In genomic region chr3:126402666-126403302, GRCh38 we compare ENCODE assay signal across 20 cellular contexts. TPM values are rescaled to one million over a fixed set of nuclear protein-coding genes. Genes with fewer than 3 reads are reported as not detected.
DNase-seq lines count a peak whose midpoint lies in the region; TF ChIP-seq lines count a peak whose summit lies in the region.
"Had no signal": no experiment of that assay in that cellular context is flagged by ENCODE, and none has a peak within 500 bp of the region (broad histone marks: within the 10 kb centered on the region; RNA-seq: fewer than 3 reads in every experiment).

No MANE protein-coding gene starts in this region.

- H3K14ac ChIP-seq in neuronal stem cell (ENCODE audit: low read length) = no peak overlapping the region

- H2BK12ac ChIP-seq in neuronal stem cell (ENCODE audit: low read length) = no peak overlapping the region

- in situ Hi-C loops in G401 (cut with HindIII; ENCODE audit: low sequenced_read_pairs) = no loop called here

- H3K27ac ChIP-seq in neuronal stem cell (replicated peaks; ENCODE audit: low read length) (no peak overlapping the region), spleen (no peak overlapping the region)
- H3K27ac ChIP-seq: 22Rv1, A549, C4-2B had no signal

- H2BK5ac ChIP-seq in neuronal stem cell (ENCODE audit: low read length) = no peak overlapping the region

- TF ChIP-seq POLR2A in spleen (IDR thresholded peaks at IDR 0.05) = no peak

- H3K4me2 ChIP-seq in neuronal stem cell (ENCODE audit: insufficient read depth, low read length, poor library complexity, severe bottlenecking) = no peak overlapping the region
- H3K4me2 ChIP-seq: A549 had no signal

- no peak overlapping the region for H3K4me3 ChIP-seq in NT2/D1 (ENCODE audit: insufficient read length, low read depth)
- H3K4me3 ChIP-seq in neuronal stem cell (ENCODE audit: low read length in 2 of 2) = no peak overlapping the region
- H3K4me3 ChIP-seq in spleen = no peak overlapping the region
- no peak overlapping the region for H3K4me3 ChIP-seq in foreskin fibroblast (ENCODE audit: low read depth in 1 of 2, low read length in 2 of 2)
- H3K4me3 ChIP-seq: A549 had no signal

- no peak overlapping the region for H4K8ac ChIP-seq in neuronal stem cell (ENCODE audit: low read depth, low read length)

- H3K4me1 ChIP-seq in NT2/D1 (ENCODE audit: insufficient read depth, insufficient read length) = peaks cover 12% of the 10 kb centered on the region
- peaks cover 0 to 14% of the 10 kb centered on the region in 2 donors for H3K4me1 ChIP-seq in neuronal stem cell (ENCODE audit: control insufficient read depth in 2 of 2, insufficient read depth in 1 of 2, low read depth in 1 of 2, low read length in 2 of 2)
- no peaks in the 10 kb centered on the region for H3K4me1 ChIP-seq in spleen
- H3K4me1 ChIP-seq: A549 had no signal

- peak overlapping the region; percentile 20 for H2AK5ac ChIP-seq in neuronal stem cell (ENCODE audit: low read depth, low read length)

- intact Hi-C loops in spleen (cut with DNase I; ENCODE audit: low total_unique reads) = no loop called here

- DNase-seq in NCI-H82 (lab: John Stamatoyannopoulos, UW) (peak; percentile 28), NCI-H82 treated with DMSO at 0.1 percent for 48 hours (lab: John Stamatoyannopoulos, UW; ENCODE audit: unreplicated experiment) (no peak), NT2/D1 (ENCODE audit: low read depth, low spot score) (peak; percentile 30), neuronal stem cell (ENCODE audit: low spot score) (no peak), spleen (peak; percentile 45), foreskin fibroblast (no peak), GDM1 (lab: John Stamatoyannopoulos, UW) (no peak), G401 (ENCODE audit: low spot score) (no peak)
- DNase-seq: AML-193; CD4-positive, alpha-beta memory T cell; DMS153; DMS79 treated with DMSO at 0.1 percent for 48 hours; HFFc6 had no signal

- no peak overlapping the region for H2BK15ac ChIP-seq in neuronal stem cell (ENCODE audit: low read length)

- H4K91ac ChIP-seq in neuronal stem cell (ENCODE audit: low read depth, low read length, poor library complexity) = no peak overlapping the region

- H3K9me3 ChIP-seq in NT2/D1 (ENCODE audit: insufficient read depth, low read length) = no peaks in the 10 kb centered on the region
- H3K9me3 ChIP-seq in neuronal stem cell (replicated peaks in 1 of 2; ENCODE audit: control insufficient read depth in 2 of 2, insufficient read depth in 1 of 2, low read depth in 1 of 2, low read length in 2 of 2) = peaks cover 0 to 2% of the 10 kb centered on the region in 2 donors
- H3K9me3 ChIP-seq in spleen = peaks cover 0 to 22% (median 9%) of the 10 kb centered on the region in 8 donors
- H3K9me3 ChIP-seq: A549 had no signal

- H2AFZ ChIP-seq in neuronal stem cell (ENCODE audit: low read length) = no peak overlapping the region

- peaks cover 3% of the 10 kb centered on the region for H3K79me1 ChIP-seq in neuronal stem cell (ENCODE audit: low read depth, low read length)

- H3K27me3 ChIP-seq in NT2/D1 (ENCODE audit: insufficient read depth, insufficient read length) (no peaks in the 10 kb centered on the region), neuronal stem cell (ENCODE audit: control insufficient read depth in 3 of 3, insufficient read depth in 3 of 3, low read depth in 1 of 3, low read length in 3 of 3) (peaks cover 0 to 9% (median 0%) of the 10 kb centered on the region in 3 experiments), spleen (replicated peaks in 1 of 7) (peaks cover 0 to 52% (median 0%) of the 10 kb centered on the region in 7 donors)

- no peak for TF ChIP-seq CTCF in spleen (IDR thresholded peaks at IDR 0.05 in 8 of 11, conservative IDR thresholded peaks at IDR 0.05 in 3 of 11)
- no peak for TF ChIP-seq CTCF in foreskin fibroblast (IDR thresholded peaks at IDR 0.05; ENCODE audit: low read depth, low read length)

- H3K4ac ChIP-seq in neuronal stem cell (ENCODE audit: low read length) = no peak overlapping the region

- H3K9ac ChIP-seq in NT2/D1 (ENCODE audit: insufficient read length, low read depth) = no peak overlapping the region
- H3K9ac ChIP-seq in neuronal stem cell (ENCODE audit: low read depth, low read length, poor library complexity) = no peak overlapping the region

- no peak overlapping the region for H3K23ac ChIP-seq in neuronal stem cell (ENCODE audit: low read depth, low read length, poor library complexity)

- WGBS in neuronal stem cell (ENCODE audit: extremely low coverage in 2 of 2, insufficient read length in 2 of 2, insufficient replicate concordance in 1 of 2), 2 donors = no CpG with 5 or more reads among the region's 12 CpGs
- 84 to 89% (median 88%) methylated on average over 12 of the region's 12 CpGs for WGBS in spleen, 5 donors

- peak overlapping the region; percentile 73 for H3K18ac ChIP-seq in neuronal stem cell (ENCODE audit: low read length)

- no peaks in the 10 kb centered on the region for H3K36me3 ChIP-seq in NT2/D1 (ENCODE audit: insufficient read depth, insufficient read length, low read length)
- no peaks in the 10 kb centered on the region for H3K36me3 ChIP-seq in neuronal stem cell (replicated peaks in 1 of 2; ENCODE audit: control insufficient read depth in 2 of 2, insufficient read depth in 2 of 2, low read length in 2 of 2)
- no peaks in the 10 kb centered on the region for H3K36me3 ChIP-seq in spleen

- H2BK120ac ChIP-seq in neuronal stem cell (ENCODE audit: low read depth, low read length) = no peak overlapping the region

RNA-seq across cellular contexts. Expression of gene CFAP100, which starts 8.1 kb away (rescaled TPM):
- 3.9 TPM for polyA plus RNA-seq in neuronal stem cell (2013, experiment 1 of 2)
- 2.8 TPM for polyA plus RNA-seq in neuronal stem cell (2013, experiment 2 of 2)
- total RNA-seq in spleen = not detected
- polyA plus RNA-seq in spleen = not detected
- total RNA-seq in G401 (2014; rRNA removed; shearing (Covaris generic)) = not detected in 2 replicates
- total RNA-seq: CD4-positive, alpha-beta memory T cell; H4; HepG2; HFFc6 had no signal
- polyA plus RNA-seq: A549; BJ; CD4-positive, alpha-beta memory T cell; IgD-negative memory B cell had no signal

RNA-seq across cellular contexts. Expression of gene KLF15, which starts 45.6 kb away (rescaled TPM):
- polyA plus RNA-seq in neuronal stem cell (2013, experiment 1 of 2) = 6.0 TPM
- polyA plus RNA-seq in neuronal stem cell (2013, experiment 2 of 2) = 5.6 TPM
- total RNA-seq in spleen = 1 to 10 TPM in 6 of 7 donors, under 1 TPM in 1; 0.57 to 9.5 (median 4.8) TPM
- polyA plus RNA-seq in spleen = 1 to 10 TPM in 2 of 3 donors, under 1 TPM in 1; 0.63 to 3.1 (median 2.4) TPM
- 5.9 and 8.7 TPM in 2 replicates for total RNA-seq in G401 (2014; rRNA removed; shearing (Covaris generic))
- polyA plus RNA-seq: A549; CD4-positive, alpha-beta memory T cell; IgD-negative memory B cell had no signal

Comparison
In these comparisons a context has a peak if more than half of its experiments do, and no peak if none do; other contexts are left out.
1. DNase-seq: peak in NCI-H82 (single experiment), NT2/D1 (single experiment) and spleen (single experiment); none in NCI-H82 treated with DMSO at 0.1 percent for 48 hours (single experiment), neuronal stem cell (single experiment), foreskin fibroblast (0 of 2), GDM1 (single experiment) and G401 (single experiment).